ENCODE assay signal across 9 cellular contexts in the genomic region with DNA sequence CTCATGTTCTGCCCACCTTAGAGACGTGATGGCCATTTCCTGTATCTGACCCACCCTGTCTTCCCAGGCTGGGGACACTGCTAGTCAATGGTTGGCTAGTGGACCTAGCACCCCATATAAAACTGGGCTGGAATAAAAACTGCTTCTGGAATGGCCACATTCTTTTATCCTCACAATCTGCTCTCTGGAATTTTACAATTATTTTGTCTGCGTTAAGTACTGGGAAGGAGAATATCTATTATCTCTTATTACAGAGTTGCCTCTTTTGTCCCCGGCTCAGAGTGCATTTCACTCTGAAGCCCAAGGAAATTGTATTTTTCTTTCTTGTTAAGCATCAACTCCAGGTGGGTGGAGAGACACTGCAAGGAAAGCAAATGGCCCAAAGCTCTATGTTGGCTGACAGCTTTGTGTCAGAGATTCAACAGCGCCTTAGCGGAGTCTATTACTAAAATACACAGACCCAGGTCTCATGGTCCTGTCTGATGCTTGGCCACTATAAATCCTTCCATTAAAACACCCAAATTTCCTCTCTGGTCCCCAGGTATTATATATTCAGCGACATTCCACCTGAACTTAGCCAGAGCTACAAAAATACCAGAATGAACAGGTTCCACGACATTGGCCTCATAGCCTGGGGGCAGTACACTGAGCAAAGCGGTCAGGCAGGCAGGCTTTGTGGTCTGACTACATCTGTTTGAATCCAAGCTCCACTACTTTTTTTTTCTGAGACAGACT.
DNase-seq lines count a peak whose midpoint lies in the region; FAIRE-seq and TF ChIP-seq lines count a peak whose summit lies in the region.
"Had no signal": no experiment of that assay in that cellular context is flagged by ENCODE, and none has a peak within 500 bp of the region (broad histone marks: within the 10 kb centered on the region; RNA-seq: fewer than 3 reads in every experiment).

No MANE protein-coding gene starts in this region.

- H3K79me2 ChIP-seq in astrocyte (ENCODE audit: insufficient read depth, low read length) = peaks cover 77% of the 10 kb centered on the region

- DNase-seq in activated naive CD4-positive, alpha-beta T cell treated with anti-CD3 and anti-CD28 coated beads for 36 hours = no peak
- no peak for DNase-seq in activated naive CD4-positive, alpha-beta T cell treated with Interleukin-2 at 50 U/mL for 16 hours
- peak; percentile 52 for DNase-seq in astrocyte (ENCODE audit: low read depth)
- DNase-seq in pons (ENCODE audit: low spot score) = no peak
- no peak for DNase-seq in SKM-1 treated with dmso at 0.1 percent for 144 hours (lab: John Stamatoyannopoulos, UW; ENCODE audit: unreplicated experiment)
- no peak for DNase-seq in tibial artery
- DNase-seq: SW 1271 had no signal

- H3K4me2 ChIP-seq in astrocyte (ENCODE audit: low read length) = peak overlapping the region; percentile 98

- intact Hi-C loops in activated naive CD4-positive, alpha-beta T cell treated with anti-CD3 and anti-CD28 coated beads for 36 hours (cut with micrococcal nuclease) = no loop called here
- intact Hi-C loops in tibial artery (cut with DNase I; ENCODE audit: low total_unique reads) = no loop called here

- H3K4me3 ChIP-seq in astrocyte (ENCODE audit: insufficient read depth, low read depth, low read length) (peak overlapping the region; percentile 92), liver (ENCODE audit: low read depth in 1 of 3, low read length in 3 of 3) (peak overlapping the region in 1 of 3 donors; percentile 62), thymus (ENCODE audit: low read length) (peak overlapping the region; percentile 48), tibial artery (no peak overlapping the region)

- no peak for FAIRE-seq in astrocyte (lab: Jason Lieb, UNC)

- TF ChIP-seq CTCF in astrocyte (IDR thresholded peaks at IDR 0.05; ENCODE audit: insufficient read depth, low read depth, low read length) (no peak), liver (IDR thresholded peaks at IDR 0.05; ENCODE audit: low read depth, low read length, missing input control) (no peak), tibial artery (IDR thresholded peaks at IDR 0.05) (no peak)

- CTCF ChIA-PET in activated naive CD4-positive, alpha-beta T cell treated with anti-CD3 and anti-CD28 coated beads for 36 hours (lab: Charles Lee) = no interaction called here

- peaks cover 28% of the 10 kb centered on the region for H3K4me1 Mint-ChIP-seq in activated naive CD4-positive, alpha-beta T cell treated with anti-CD3 and anti-CD28 coated beads for 36 hours (ENCODE audit: low read depth)
- peaks cover 80% of the 10 kb centered on the region for H3K4me1 Mint-ChIP-seq in astrocyte (ENCODE audit: low read depth, unreplicated experiment)

- 79% methylated on average over 8 of the region's 8 CpGs for WGBS in liver
- WGBS in thymus = 90% methylated on average over 8 of the region's 8 CpGs

- H3K36me3 ChIP-seq in astrocyte (ENCODE audit: insufficient read depth, low read length) (no peaks in the 10 kb centered on the region), liver (ENCODE audit: control insufficient read depth in 4 of 4, insufficient read depth in 3 of 4, low read depth in 1 of 4, low read length in 3 of 4) (no peaks in the 10 kb centered on the region), thymus (ENCODE audit: control insufficient read depth, insufficient read depth) (no peaks in the 10 kb centered on the region), tibial artery (peaks cover 0 to 5% (median 0%) of the 10 kb centered on the region in 3 donors)

- peak overlapping the region; percentile 64 for H3K27ac ChIP-seq in astrocyte (ENCODE audit: low read depth, low read length)
- H3K27ac ChIP-seq in liver (ENCODE audit: low read depth in 1 of 2, low read length in 2 of 2) = peak overlapping the region; percentile 58 to 76
- peak overlapping the region; percentile 20 for H3K27ac ChIP-seq in thymus (ENCODE audit: low read depth)
- peak overlapping the region in 1 of 2 donors; percentile 58 for H3K27ac ChIP-seq in tibial artery

- H3K9me3 ChIP-seq in astrocyte (ENCODE audit: insufficient read depth, low read depth, low read length) (no peaks in the 10 kb centered on the region), liver (ENCODE audit: control insufficient read depth in 4 of 4, low read length in 3 of 4) (no peaks in the 10 kb centered on the region), thymus (ENCODE audit: control insufficient read depth) (no peaks in the 10 kb centered on the region), tibial artery (no peaks in the 10 kb centered on the region)

- no peak overlapping the region for H3K27ac Mint-ChIP-seq in activated naive CD4-positive, alpha-beta T cell treated with anti-CD3 and anti-CD28 coated beads for 36 hours
- peak overlapping the region; percentile 64 for H3K27ac Mint-ChIP-seq in astrocyte (ENCODE audit: unreplicated experiment)

- peaks cover 73% of the 10 kb centered on the region for H3K4me1 ChIP-seq in astrocyte (ENCODE audit: insufficient read depth, low read length)
- peaks cover 3 to 49% (median 26%) of the 10 kb centered on the region in 4 donors for H3K4me1 ChIP-seq in liver (ENCODE audit: control insufficient read depth in 4 of 4, insufficient read depth in 4 of 4, low read length in 3 of 4)
- peaks cover 24% of the 10 kb centered on the region for H3K4me1 ChIP-seq in thymus (ENCODE audit: control insufficient read depth, insufficient read depth, low read length)
- H3K4me1 ChIP-seq in tibial artery = peaks cover 0 to 39% (median 28%) of the 10 kb centered on the region in 4 donors

- H4K20me1 ChIP-seq in astrocyte (ENCODE audit: insufficient read depth, low read length) = peaks cover 35% of the 10 kb centered on the region

- H3K9me3 Mint-ChIP-seq in activated naive CD4-positive, alpha-beta T cell treated with anti-CD3 and anti-CD28 coated beads for 36 hours = no peaks in the 10 kb centered on the region
- H3K9me3 Mint-ChIP-seq in astrocyte (ENCODE audit: unreplicated experiment) = no peaks in the 10 kb centered on the region

- TF ChIP-seq RAD21 in liver (IDR thresholded peaks at IDR 0.05) = no peak

- peak overlapping the region; percentile 87 for H3K9ac ChIP-seq in astrocyte (ENCODE audit: low read length)
- no peak overlapping the region for H3K9ac ChIP-seq in liver (ENCODE audit: low read depth in 1 of 2, low read length in 2 of 2)

- peak overlapping the region; percentile 66 for H3K4me3 Mint-ChIP-seq in activated naive CD4-positive, alpha-beta T cell treated with anti-CD3 and anti-CD28 coated beads for 36 hours
- peak overlapping the region; percentile 88 for H3K4me3 Mint-ChIP-seq in astrocyte (ENCODE audit: unreplicated experiment)

- no peak overlapping the region for H2AFZ ChIP-seq in astrocyte (ENCODE audit: low read depth, low read length)

- H3K27me3 ChIP-seq in astrocyte (ENCODE audit: insufficient read depth, low read length) = no peaks in the 10 kb centered on the region
- H3K27me3 ChIP-seq in liver (ENCODE audit: control insufficient read depth in 4 of 4, insufficient read depth in 4 of 4, low read length in 3 of 4) = no peaks in the 10 kb centered on the region
- H3K27me3 ChIP-seq in thymus (ENCODE audit: control insufficient read depth, insufficient read depth) = no peaks in the 10 kb centered on the region
- H3K27me3 ChIP-seq in tibial artery = no peaks in the 10 kb centered on the region

- peaks cover 23% of the 10 kb centered on the region for H3K27me3 Mint-ChIP-seq in activated naive CD4-positive, alpha-beta T cell treated with anti-CD3 and anti-CD28 coated beads for 36 hours (ENCODE audit: low read depth)
- no peaks in the 10 kb centered on the region for H3K27me3 Mint-ChIP-seq in astrocyte (ENCODE audit: low read depth, unreplicated experiment)

- no peaks in the 10 kb centered on the region for H3K36me3 Mint-ChIP-seq in activated naive CD4-positive, alpha-beta T cell treated with anti-CD3 and anti-CD28 coated beads for 36 hours (ENCODE audit: low read depth)
- peaks cover 4% of the 10 kb centered on the region for H3K36me3 Mint-ChIP-seq in astrocyte (ENCODE audit: low read depth, unreplicated experiment)

TF ChIP-seq in liver, 16 proteins besides CTCF, POLR2A, EP300 and RAD21 (continues in another document):
- TF ChIP-seq TAF1 (conservative IDR thresholded peaks at IDR 0.05) = no peak
- no peak for TF ChIP-seq EGR1 (IDR thresholded peaks at IDR 0.05; ENCODE audit: low read depth in 2 of 2)
- no peak for TF ChIP-seq JUND (IDR thresholded peaks at IDR 0.05)
- no peak for TF ChIP-seq RXRA (IDR thresholded peaks at IDR 0.05)
- TF ChIP-seq HNF4G (IDR thresholded peaks at IDR 0.05) = no peak
- TF ChIP-seq FOXA1 (IDR thresholded peaks at IDR 0.05) = no peak
- TF ChIP-seq GABPA (IDR thresholded peaks at IDR 0.05 in 1 of 2, conservative IDR thresholded peaks at IDR 0.05 in 1 of 2) = no peak
- TF ChIP-seq, protein P1, sequence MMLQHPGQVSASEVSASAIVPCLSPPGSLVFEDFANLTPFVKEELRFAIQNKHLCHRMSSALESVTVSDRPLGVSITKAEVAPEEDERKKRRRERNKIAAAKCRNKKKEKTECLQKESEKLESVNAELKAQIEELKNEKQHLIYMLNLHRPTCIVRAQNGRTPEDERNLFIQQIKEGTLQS (IDR thresholded peaks at IDR 0.05) = no peak
- TF ChIP-seq FOXA2 (IDR thresholded peaks at IDR 0.05) = no peak
- TF ChIP-seq, protein P2, sequence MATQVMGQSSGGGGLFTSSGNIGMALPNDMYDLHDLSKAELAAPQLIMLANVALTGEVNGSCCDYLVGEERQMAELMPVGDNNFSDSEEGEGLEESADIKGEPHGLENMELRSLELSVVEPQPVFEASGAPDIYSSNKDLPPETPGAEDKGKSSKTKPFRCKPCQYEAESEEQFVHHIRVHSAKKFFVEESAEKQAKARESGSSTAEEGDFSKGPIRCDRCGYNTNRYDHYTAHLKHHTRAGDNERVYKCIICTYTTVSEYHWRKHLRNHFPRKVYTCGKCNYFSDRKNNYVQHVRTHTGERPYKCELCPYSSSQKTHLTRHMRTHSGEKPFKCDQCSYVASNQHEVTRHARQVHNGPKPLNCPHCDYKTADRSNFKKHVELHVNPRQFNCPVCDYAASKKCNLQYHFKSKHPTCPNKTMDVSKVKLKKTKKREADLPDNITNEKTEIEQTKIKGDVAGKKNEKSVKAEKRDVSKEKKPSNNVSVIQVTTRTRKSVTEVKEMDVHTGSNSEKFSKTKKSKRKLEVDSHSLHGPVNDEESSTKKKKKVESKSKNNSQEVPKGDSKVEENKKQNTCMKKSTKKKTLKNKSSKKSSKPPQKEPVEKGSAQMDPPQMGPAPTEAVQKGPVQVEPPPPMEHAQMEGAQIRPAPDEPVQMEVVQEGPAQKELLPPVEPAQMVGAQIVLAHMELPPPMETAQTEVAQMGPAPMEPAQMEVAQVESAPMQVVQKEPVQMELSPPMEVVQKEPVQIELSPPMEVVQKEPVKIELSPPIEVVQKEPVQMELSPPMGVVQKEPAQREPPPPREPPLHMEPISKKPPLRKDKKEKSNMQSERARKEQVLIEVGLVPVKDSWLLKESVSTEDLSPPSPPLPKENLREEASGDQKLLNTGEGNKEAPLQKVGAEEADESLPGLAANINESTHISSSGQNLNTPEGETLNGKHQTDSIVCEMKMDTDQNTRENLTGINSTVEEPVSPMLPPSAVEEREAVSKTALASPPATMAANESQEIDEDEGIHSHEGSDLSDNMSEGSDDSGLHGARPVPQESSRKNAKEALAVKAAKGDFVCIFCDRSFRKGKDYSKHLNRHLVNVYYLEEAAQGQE (IDR thresholded peaks at IDR 0.05) = no peak
- TF ChIP-seq YY1 (IDR thresholded peaks at IDR 0.05) = no peak

Comparison
In these comparisons a context has a peak if more than half of its experiments do, and no peak if none do; other contexts are left out.
1. H3K4me3 ChIP-seq: peak in astrocyte (single experiment) and thymus (single experiment); none in tibial artery (0 of 2).